Comparison of ENCODE assay signal across 33 cellular contexts in genomic region chr6:23983691-23984090, GRCh38.
"Had no signal": no experiment of that assay in that cellular context is flagged by ENCODE, and none has a peak within 500 bp of the region (broad histone marks: within the 10 kb centered on the region; RNA-seq: fewer than 3 reads in every experiment).

No MANE protein-coding gene starts in this region.

- H3K27ac ChIP-seq: ascending aorta, KMS-11, PC-9, RWPE1, WERI-Rb-1 had no signal

- H3K4me1 Mint-ChIP-seq: activated CD4-positive, alpha-beta T cell treated with anti-CD3 and anti-CD28 coated beads, Interleukin-2, amount 10 ng/mL, durations not matched to agents 24 days and 14 days; activated naive CD4-positive, alpha-beta T cell treated with anti-CD3 and anti-CD28 coated beads, Interleukin-2, amount 50 U/mL, for 24 hours; activated naive CD8-positive, alpha-beta T cell treated with anti-CD3 and anti-CD28 coated beads, Interleukin-2, amount 10 ng/mL, durations not matched to agents 7 days and 5 days had no signal

- H3K4me1 ChIP-seq: ascending aorta had no signal

- H3K36me3 Mint-ChIP-seq: activated naive CD4-positive, alpha-beta T cell treated with anti-CD3 and anti-CD28 coated beads, Interleukin-2, amount 50 U/mL, for 24 hours; activated naive CD8-positive, alpha-beta T cell treated with anti-CD3 and anti-CD28 coated beads, Interleukin-2, amount 10 ng/mL, durations not matched to agents 7 days and 5 days had no signal

- DNase-seq: activated CD4-positive, alpha-beta T cell treated with anti-CD3 and anti-CD28 coated beads, Interleukin-2, amount 10 ng/mL, durations not matched to agents 24 days and 14 days; activated CD4-positive, alpha-beta T cell treated with anti-CD3 and anti-CD28 coated beads, Interleukin-2, amount 50 U/mL, for 4 hours; activated CD8-positive, alpha-beta T cell treated with anti-CD3 and anti-CD28 coated beads, Interleukin-2, amount 10 ng/mL, durations not matched to agents 7 days and 5 days; activated gamma-delta T cell; activated naive CD4-positive, alpha-beta T cell treated with Interleukin-2 at 50 U/mL for 16 hours; activated naive CD8-positive, alpha-beta T cell treated with anti-CD3 and anti-CD28 coated beads, Interleukin-2, amount 10 ng/mL, durations not matched to agents 7 days and 5 days; activated T-cell treated with anti-CD3 and anti-CD28 coated beads, Interleukin-2, amount 50 U/mL, for 24 hours; amygdala; cerebellar nuclear complex; MM.1S; MV-4-11; NCI-H1092; NCI-H1436 treated with DMSO at 0.1 percent for 48 hours; NCI-H1694 treated with DMSO at 0.1 percent for 48 hours; NCI-H2029; NCI-H2171; NCI-H226; NCI-H446 treated with DMSO at 0.1 percent for 48 hours; NCI-H524; NCI-H69; NK-92 treated with Interleukin-12 subunit alpha and Interleukin-12 subunit beta, amount 100 ng/mL, for 24 hours; PC-9; SW 1271; T-helper 1 cell; T-helper 2 cell; T-helper 9 cell; WERI-Rb-1 had no signal

- H3K4me2 ChIP-seq: KMS-11, PC-9 had no signal

- H3K9me3 ChIP-seq: ascending aorta had no signal

- H3K4me3 ChIP-seq: ascending aorta, PC-9 had no signal

- H3K9me3 Mint-ChIP-seq: activated CD4-positive, alpha-beta T cell treated with anti-CD3 and anti-CD28 coated beads, Interleukin-2, amount 10 ng/mL, durations not matched to agents 24 days and 14 days; activated naive CD4-positive, alpha-beta T cell treated with anti-CD3 and anti-CD28 coated beads, Interleukin-2, amount 50 U/mL, for 24 hours; activated naive CD8-positive, alpha-beta T cell treated with anti-CD3 and anti-CD28 coated beads, Interleukin-2, amount 10 ng/mL, durations not matched to agents 7 days and 5 days; activated T-cell treated with anti-CD3 and anti-CD28 coated beads, Interleukin-2, amount 50 U/mL, for 24 hours; activated T-helper 2 cell treated with anti-CD3 and anti-CD28 coated beads, Interferon-gamma antibody, Interleukin-2, Interleukin-4, amounts not matched to agents 10 μg/mL and 5 μg/mL and 100 μg/mL, durations not matched to agents 14 hours and 24 hours and 36 hours had no signal

- H2AFZ ChIP-seq: PC-9 had no signal

- ATAC-seq: activated CD8-positive, alpha-beta T cell treated with anti-CD3 and anti-CD28 coated beads, Interleukin-2, amount 10 ng/mL, durations not matched to agents 7 days and 5 days; Right ventricle myocardium inferior had no signal

- H3K27me3 ChIP-seq: ascending aorta had no signal

- H3K36me3 ChIP-seq: ascending aorta, WERI-Rb-1 had no signal

- H3K4me3 Mint-ChIP-seq: activated CD4-positive, alpha-beta T cell treated with anti-CD3 and anti-CD28 coated beads, Interleukin-2, amount 10 ng/mL, durations not matched to agents 24 days and 14 days; activated CD8-positive, alpha-beta T cell treated with anti-CD3 and anti-CD28 coated beads, Interleukin-2, amount 10 ng/mL, durations not matched to agents 7 days and 5 days; activated naive CD4-positive, alpha-beta T cell treated with anti-CD3 and anti-CD28 coated beads, Interleukin-2, amount 50 U/mL, for 24 hours; activated naive CD8-positive, alpha-beta T cell treated with anti-CD3 and anti-CD28 coated beads, Interleukin-2, amount 10 ng/mL, durations not matched to agents 7 days and 5 days; activated T-cell treated with anti-CD3 and anti-CD28 coated beads, Interleukin-2, amount 50 U/mL, for 24 hours had no signal

- H3K27me3 Mint-ChIP-seq: activated CD4-positive, alpha-beta T cell treated with anti-CD3 and anti-CD28 coated beads, Interleukin-2, amount 10 ng/mL, durations not matched to agents 24 days and 14 days; activated naive CD4-positive, alpha-beta T cell treated with anti-CD3 and anti-CD28 coated beads, Interleukin-2, amount 50 U/mL, for 24 hours; activated naive CD8-positive, alpha-beta T cell treated with anti-CD3 and anti-CD28 coated beads, Interleukin-2, amount 10 ng/mL, durations not matched to agents 7 days and 5 days had no signal

- H3K9ac ChIP-seq: KMS-11 had no signal

- H3K27ac Mint-ChIP-seq: activated CD4-positive, alpha-beta T cell treated with anti-CD3 and anti-CD28 coated beads, Interleukin-2, amount 10 ng/mL, durations not matched to agents 24 days and 14 days; activated CD8-positive, alpha-beta T cell treated with anti-CD3 and anti-CD28 coated beads, Interleukin-2, amount 10 ng/mL, durations not matched to agents 7 days and 5 days; activated naive CD4-positive, alpha-beta T cell treated with anti-CD3 and anti-CD28 coated beads, Interleukin-2, amount 50 U/mL, for 24 hours; activated naive CD8-positive, alpha-beta T cell treated with anti-CD3 and anti-CD28 coated beads, Interleukin-2, amount 10 ng/mL, durations not matched to agents 7 days and 5 days; activated T-cell treated with anti-CD3 and anti-CD28 coated beads, Interleukin-2, amount 50 U/mL, for 24 hours; activated T-helper 2 cell treated with anti-CD3 and anti-CD28 coated beads, Interferon-gamma antibody, Interleukin-2, Interleukin-4, amounts not matched to agents 10 μg/mL and 5 μg/mL and 100 μg/mL, durations not matched to agents 14 hours and 24 hours and 36 hours had no signal
